ENCODE assay signal across 26 cellular contexts in genomic region chr3:105373383-105373782, GRCh38.
"Had no signal": no experiment of that assay in that cellular context is flagged by ENCODE, and none has a peak within 500 bp of the region (broad histone marks: within the 10 kb centered on the region; RNA-seq: fewer than 3 reads in every experiment).

No MANE protein-coding gene starts in this region.

- H3K36me3 ChIP-seq: brain microvascular endothelial cell, colonic mucosa, heart left ventricle, right lobe of liver, thoracic aorta had no signal

- H3K36me3 Mint-ChIP-seq: activated naive CD4-positive, alpha-beta T cell treated with anti-CD3 and anti-CD28 coated beads, Interleukin-2, amount 50 U/mL, for 24 hours; memory B cell; T-cell had no signal

- FAIRE-seq: islet of Langerhans had no signal

- H3K27me3 Mint-ChIP-seq: activated CD4-positive, alpha-beta T cell treated with anti-CD3 and anti-CD28 coated beads, Interleukin-2, amount 10 ng/mL, durations not matched to agents 7 days and 5 days; activated CD8-positive, alpha-beta memory T cell treated with anti-CD3 and anti-CD28 coated beads, Interleukin-2, amount 10 ng/mL, durations not matched to agents 7 days and 5 days; activated naive CD4-positive, alpha-beta T cell treated with anti-CD3 and anti-CD28 coated beads, Interleukin-2, amount 50 U/mL, for 24 hours; central memory CD8-positive, alpha-beta T cell; effector memory CD8-positive, alpha-beta T cell; memory B cell; T-cell had no signal

- H3K4me3 Mint-ChIP-seq: activated CD4-positive, alpha-beta T cell treated with anti-CD3 and anti-CD28 coated beads, Interleukin-2, amount 10 ng/mL, durations not matched to agents 7 days and 5 days; activated CD8-positive, alpha-beta memory T cell treated with anti-CD3 and anti-CD28 coated beads, Interleukin-2, amount 10 ng/mL, durations not matched to agents 7 days and 5 days; activated CD8-positive, alpha-beta T cell treated with anti-CD3 and anti-CD28 coated beads for 36 hours; activated naive CD4-positive, alpha-beta T cell treated with anti-CD3 and anti-CD28 coated beads, Interleukin-2, amount 50 U/mL, for 24 hours; central memory CD8-positive, alpha-beta T cell; effector memory CD8-positive, alpha-beta T cell; memory B cell; T-cell; T-helper 2 cell treated with Interferon-gamma antibody and Interleukin-4, amounts not matched to agents 5 μg/mL and 100 μg/mL, for 36 hours had no signal

- H3K9me3 Mint-ChIP-seq: activated CD4-positive, alpha-beta T cell treated with anti-CD3 and anti-CD28 coated beads, Interleukin-2, amount 10 ng/mL, durations not matched to agents 7 days and 5 days; activated CD8-positive, alpha-beta T cell treated with anti-CD3 and anti-CD28 coated beads for 36 hours; activated naive CD4-positive, alpha-beta T cell treated with anti-CD3 and anti-CD28 coated beads, Interleukin-2, amount 50 U/mL, for 24 hours; central memory CD8-positive, alpha-beta T cell; effector memory CD8-positive, alpha-beta T cell; memory B cell; T-cell; T-helper 2 cell treated with Interferon-gamma antibody and Interleukin-4, amounts not matched to agents 5 μg/mL and 100 μg/mL, for 36 hours had no signal

- H3K27me3 ChIP-seq: brain microvascular endothelial cell, colonic mucosa, dorsolateral prefrontal cortex, heart left ventricle, right lobe of liver had no signal

- H3K4me3 ChIP-seq: colonic mucosa, dorsolateral prefrontal cortex, heart left ventricle, right lobe of liver, skin epidermis, thoracic aorta had no signal

- H3K9me3 ChIP-seq: colonic mucosa, heart left ventricle, right lobe of liver, thoracic aorta had no signal

- DNase-seq: activated CD4-positive, alpha-beta T cell treated with anti-CD3 and anti-CD28 coated beads, Interleukin-2, amount 10 ng/mL, durations not matched to agents 7 days and 5 days; activated CD8-positive, alpha-beta memory T cell treated with anti-CD3 and anti-CD28 coated beads, Interleukin-2, amount 10 ng/mL, durations not matched to agents 7 days and 5 days; activated CD8-positive, alpha-beta T cell treated with anti-CD3 and anti-CD28 coated beads for 36 hours; activated gamma-delta T cell treated with Interleukin-2 at 50 U/mL for 16 hours; aorta; brain microvascular endothelial cell; colonic mucosa; dorsolateral prefrontal cortex; effector memory CD8-positive, alpha-beta T cell; heart left ventricle; left cardiac atrium; nucleus accumbens; posterior cingulate gyrus; right lobe of liver; stimulated activated CD8-positive, alpha-beta memory T cell treated with anti-CD3 and anti-CD28 coated beads, Interleukin-4, amount 100 ng/mL, for 48 hours; stimulated activated naive CD4-positive, alpha-beta T cell treated with Interleukin-2 at 50 U/mL for 16 hours; T-cell had no signal

- H3K27ac Mint-ChIP-seq: activated CD4-positive, alpha-beta T cell treated with anti-CD3 and anti-CD28 coated beads, Interleukin-2, amount 10 ng/mL, durations not matched to agents 7 days and 5 days; activated CD8-positive, alpha-beta memory T cell treated with anti-CD3 and anti-CD28 coated beads, Interleukin-2, amount 10 ng/mL, durations not matched to agents 7 days and 5 days; activated CD8-positive, alpha-beta T cell treated with anti-CD3 and anti-CD28 coated beads for 36 hours; activated naive CD4-positive, alpha-beta T cell treated with anti-CD3 and anti-CD28 coated beads, Interleukin-2, amount 50 U/mL, for 24 hours; effector memory CD8-positive, alpha-beta T cell; memory B cell; T-cell; T-helper 2 cell treated with Interferon-gamma antibody and Interleukin-4, amounts not matched to agents 5 μg/mL and 100 μg/mL, for 36 hours had no signal

- H3K27ac ChIP-seq: brain microvascular endothelial cell, colonic mucosa, heart left ventricle, right lobe of liver, skin epidermis, thoracic aorta, VCaP had no signal

- H3K4me1 ChIP-seq: colonic mucosa had no signal

- ATAC-seq: activated CD4-positive, CD25-positive, alpha-beta regulatory T cell treated with anti-CD3 and anti-CD28 coated beads, Interleukin-2, amount 50 U/mL, for 24 hours; activated CD8-positive, alpha-beta memory T cell treated with anti-CD3 and anti-CD28 coated beads, Interleukin-2, amount 10 ng/mL, durations not matched to agents 7 days and 5 days; activated CD8-positive, alpha-beta T cell treated with anti-CD3 and anti-CD28 coated beads for 36 hours; effector memory CD8-positive, alpha-beta T cell; heart left ventricle; left cardiac atrium; right lobe of liver; T-cell had no signal
